ENCODE assay signal across 9 cellular contexts in the genomic region with DNA sequence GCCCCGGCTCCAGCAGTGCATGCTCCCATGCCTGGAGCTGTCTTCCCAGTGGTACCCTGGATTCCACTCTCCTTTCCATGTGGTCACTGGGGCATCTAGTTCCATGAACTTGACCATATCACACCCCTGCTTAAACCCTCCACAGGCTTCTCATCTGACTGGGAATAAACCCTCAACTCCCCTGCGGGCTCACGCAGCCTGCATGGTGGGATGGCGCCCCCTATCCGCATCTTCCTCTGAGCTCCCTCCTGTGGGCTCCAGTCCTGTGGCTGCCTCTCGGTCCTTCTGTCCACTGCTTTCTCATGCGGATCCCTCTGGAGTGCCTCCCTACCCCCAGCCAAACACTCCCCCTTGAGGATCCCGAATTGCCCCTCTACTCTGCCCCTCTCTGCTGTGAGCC. TPM values are rescaled to one million over a fixed set of nuclear protein-coding genes. Genes with fewer than 3 reads are reported as not detected.
DNase-seq lines count a peak whose midpoint lies in the region; ATAC-seq, FAIRE-seq and TF ChIP-seq lines count a peak whose summit lies in the region.
"Had no signal": no experiment of that assay in that cellular context is flagged by ENCODE, and none has a peak within 500 bp of the region (broad histone marks: within the 10 kb centered on the region; RNA-seq: fewer than 3 reads in every experiment).

No MANE protein-coding gene starts in this region.

- no peak for TF ChIP-seq EP300 in A549 (IDR thresholded peaks at IDR 0.05)

- TF ChIP-seq CTCF in A549 (IDR thresholded peaks at IDR 0.05) (peak; percentile 23; the same call in 1 of the 3 replicates), RWPE1 (conservative IDR thresholded peaks at IDR 0.05; ENCODE audit: low read depth) (no peak), epithelial cell of esophagus (IDR thresholded peaks at IDR 0.05; ENCODE audit: insufficient read depth, low read depth, low read length, missing control alignments) (peak; percentile 28)

- TF ChIP-seq RAD21 in A549 (conservative IDR thresholded peaks at IDR 0.05 in 1 of 2, IDR thresholded peaks at IDR 0.05 in 1 of 2), result peak in 1 of 2 experiments; percentile 56; a peak in 2 of 5 replicates

- TF ChIP-seq POLR2A in A549 (IDR thresholded peaks at IDR 0.05; ENCODE audit: low read length), result no peak

- no peaks in the 10 kb centered on the region for H3K9me3 ChIP-seq in A549
- H3K9me3 ChIP-seq: neutrophil had no signal

- no peak for FAIRE-seq in A549 (lab: Jason Lieb, UNC)

- POLR2A ChIA-PET in A549 (lab: Yijun Ruan, JAX), result no interaction called here
- POLR2A ChIA-PET in RWPE1 (lab: Yijun Ruan, JAX; ENCODE audit: low non-redundant PET), result no interaction called here

- H3K27ac ChIP-seq in A549 (no peak overlapping the region), RWPE1 (no peak overlapping the region)
- H3K27ac ChIP-seq: neutrophil had no signal

- H3K4me3 ChIP-seq in A549, result no peak overlapping the region
- H3K4me3 ChIP-seq in epithelial cell of esophagus (ENCODE audit: low read length), result no peak overlapping the region

- DNase-seq in A549 (ENCODE audit: low read depth in 1 of 2, low spot score in 1 of 2) (peak; percentile 35 to 53), GDM1 (lab: John Stamatoyannopoulos, UW) (peak; percentile 34), RWPE1 (ENCODE audit: low spot score) (peak; percentile 11), epithelial cell of esophagus (ENCODE audit: low read depth) (peak; percentile 33), NOMO-1 treated with dmso at 0.1 percent for 144 hours (lab: John Stamatoyannopoulos, UW; ENCODE audit: unreplicated experiment) (no peak), cerebellum (ENCODE audit: low spot score) (no peak), NCI-H2227 treated with DMSO at 0.1 percent for 48 hours (lab: John Stamatoyannopoulos, UW) (no peak)

- no peaks in the 10 kb centered on the region for H3K4me1 ChIP-seq in A549

- CTCF ChIA-PET in A549 (lab: Yijun Ruan, JAX) (interaction anchor here (1.2 to 1.5 kb wide), 4 partner anchors 9 to 41 kb away, joined by 3 to 5 read pairs (median 4); partner anchors contain the start of gene TTLL12), RWPE1 (lab: Yijun Ruan, JAX) (interaction anchor here (0.6 kb wide), 2 partner anchors 18 to 581 kb away, joined by 3 to 4 read pairs; no protein-coding TSS in a partner anchor)

- peak in 1 of 2 experiments; percentile 77; a peak in 3 of 6 replicates for ATAC-seq in A549
- no peak for ATAC-seq in HG02759 (IDR thresholded peaks at IDR 0.05; ENCODE audit: unreplicated experiment)

- no peak overlapping the region for H3K4me2 ChIP-seq in A549

- WGBS in A549 (ENCODE audit: missing lambda C conversion rate), result 28% methylated on average over 8 of the region's 8 CpGs

TF ChIP-seq in A549, 52 proteins besides CTCF, POLR2A, EP300 and RAD21:
- TF ChIP-seq HDAC2 (IDR thresholded peaks at IDR 0.05) (no peak), NPAS2 (CRISPR knock-in tag; IDR thresholded peaks at IDR 0.05; ENCODE audit: borderline replicate concordance) (no peak), HOXA7 (CRISPR knock-in tag; IDR thresholded peaks at IDR 0.05) (no peak), PBX3 (IDR thresholded peaks at IDR 0.05) (no peak), NR3C1 (IDR thresholded peaks at IDR 0.05) (no peak)

RNA-seq across cellular contexts. Expression of gene TTLL12, which starts 41.4 kb away (rescaled TPM):
- 8.6 and 9.5 TPM in 2 replicates for polyA plus RNA-seq in A549 (2011; rRNA removed)
- polyA plus RNA-seq in A549 (2012; cell fraction: cytosol; rRNA removed), result 19.1 and 24.8 TPM in 2 replicates
- 31.1 and 31.4 TPM in 2 replicates for polyA plus RNA-seq in A549 (2012; cell fraction: nucleus; rRNA removed)
- polyA plus RNA-seq in A549 (2017; fragmentation: RNase III; extraction: RNeasy Plus Mini Kit Qiagen cat#74134 plus additional on column Dnase treatment), result 17.8 to 19.8 TPM (median 18.7 TPM) in 3 replicates
- polyA minus RNA-seq in A549 (2011; rRNA and poly(A)+ RNA removed), result 7.5 and 10.5 TPM in 2 replicates
- total RNA-seq in cerebellum, result 17.7 TPM

Comparison
In these comparisons a context has a peak if more than half of its experiments do, and no peak if none do; other contexts are left out.
1. DNase-seq: peak in A549 (2 of 2), GDM1 (single experiment), RWPE1 (single experiment) and epithelial cell of esophagus (single experiment); none in NOMO-1 treated with dmso at 0.1 percent for 144 hours (single experiment), cerebellum (single experiment) and NCI-H2227 treated with DMSO at 0.1 percent for 48 hours (single experiment).